ENCODE assay signal across 19 cellular contexts in the genomic region with DNA sequence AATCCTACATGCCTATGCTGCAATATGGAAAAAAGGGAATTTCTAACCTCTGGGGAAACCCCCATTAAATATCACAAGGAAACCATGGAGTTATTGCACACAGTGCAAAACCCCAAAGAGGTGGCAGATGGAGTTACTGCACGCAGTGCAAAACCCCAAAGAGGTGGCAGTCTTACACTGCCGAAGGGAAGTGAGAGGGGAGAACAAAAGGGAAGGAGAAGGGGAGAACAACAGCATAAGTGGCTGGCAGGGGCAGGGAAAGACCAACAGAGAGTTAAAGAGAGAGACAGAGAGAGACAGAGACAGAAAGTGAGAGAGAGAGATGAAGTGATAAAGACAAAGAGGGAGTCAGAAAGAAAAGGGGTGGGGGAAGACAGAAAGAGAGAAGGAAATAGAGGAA.
"Had no signal": no experiment of that assay in that cellular context is flagged by ENCODE, and none has a peak within 500 bp of the region (broad histone marks: within the 10 kb centered on the region; RNA-seq: fewer than 3 reads in every experiment).

No MANE protein-coding gene starts in this region.

- H3K4me1 ChIP-seq: foreskin keratinocyte, upper lobe of left lung had no signal

- H3K4me3 ChIP-seq: skin epidermis, testis, upper lobe of left lung had no signal

- DNase-seq: activated CD4-positive, alpha-beta T cell treated with anti-CD3 and anti-CD28 coated beads, Interleukin-2, amount 50 U/mL, for 4 hours; activated CD4-positive, CD25-positive, alpha-beta regulatory T cell treated with anti-CD3 and anti-CD28 coated beads, Interleukin-2, amount 50 U/mL, for 72 hours; activated naive CD4-positive, alpha-beta T cell; activated T-cell treated with anti-CD3 and anti-CD28 coated beads for 4 hours; aorta; cortex of kidney; effector CD8-positive, alpha-beta T cell; foreskin keratinocyte; nucleus accumbens; posterior cingulate gyrus; stimulated activated CD4-positive, alpha-beta T cell treated with anti-CD3 and anti-CD28 coated beads, Interleukin-15, amount 100 ng/mL, for 24 hours; stimulated activated CD4-positive, alpha-beta T cell treated with anti-CD3 and anti-CD28 coated beads, Interleukin-4, amount 100 ng/mL, for 4 hours; stimulated activated CD8-positive, alpha-beta memory T cell treated with anti-CD3 and anti-CD28 coated beads, Interleukin-4, amount 100 ng/mL, for 48 hours; stimulated activated naive CD8-positive, alpha-beta T cell treated with anti-CD3 and anti-CD28 coated beads, Interleukin-15, amount 100 ng/mL, for 72 hours; T-helper 9 cell; testis; upper lobe of left lung had no signal

- H3K36me3 ChIP-seq: upper lobe of left lung had no signal

- H3K27ac ChIP-seq: foreskin keratinocyte, skin epidermis, testis, upper lobe of left lung had no signal

- H3K4me3 Mint-ChIP-seq: nephron; stimulated activated naive CD8-positive, alpha-beta T cell treated with anti-CD3 and anti-CD28 coated beads, Interleukin-15, amount 100 ng/mL, for 72 hours had no signal

- H3K9me3 ChIP-seq: testis, upper lobe of left lung had no signal

- H3K9me3 Mint-ChIP-seq: nephron; stimulated activated naive CD8-positive, alpha-beta T cell treated with anti-CD3 and anti-CD28 coated beads, Interleukin-15, amount 100 ng/mL, for 72 hours had no signal

- H3K27me3 ChIP-seq: testis, upper lobe of left lung had no signal

- ATAC-seq: foreskin keratinocyte; stimulated activated naive CD8-positive, alpha-beta T cell treated with anti-CD3 and anti-CD28 coated beads, Interleukin-15, amount 100 ng/mL, for 72 hours had no signal
